1 cellular context compared by ENCODE assay signal in genomic region chr1:230071316-230071715, GRCh38.
TF ChIP-seq lines count a peak whose summit lies in the region.

No MANE protein-coding gene starts in this region.

TF ChIP-seq in H1, 55 proteins besides CTCF, POLR2A, EP300 and RAD21:
- TF ChIP-seq GTF2F1 (IDR thresholded peaks at IDR 0.05; ENCODE audit: borderline replicate concordance, low read depth, low read length) (no peak), JUN (IDR thresholded peaks at IDR 0.05; ENCODE audit: low read depth, low read length) (no peak), SP4 (IDR thresholded peaks at IDR 0.05; ENCODE audit: low read length) (no peak), SIN3A (conservative IDR thresholded peaks at IDR 0.05 in 1 of 2, IDR thresholded peaks at IDR 0.05 in 1 of 2; ENCODE audit: low read depth in 1 of 2, low read length in 2 of 2) (no peak), TAF7 (optimal IDR thresholded peaks at IDR 0.05; ENCODE audit: borderline replicate concordance, low read depth, low read length) (no peak), EZH2 (IDR thresholded peaks at IDR 0.05; ENCODE audit: low read depth, low read length, severe bottlenecking) (no peak), FOSL1 (IDR thresholded peaks at IDR 0.05; ENCODE audit: insufficient read depth, low read depth, low read length) (no peak), SUZ12 (IDR thresholded peaks at IDR 0.05; ENCODE audit: low read length) (no peak), CREB1 (IDR thresholded peaks at IDR 0.05) (no peak), RXRA (IDR thresholded peaks at IDR 0.05; ENCODE audit: insufficient read depth, low read depth, low read length) (no peak), CTBP2 (IDR thresholded peaks at IDR 0.05; ENCODE audit: borderline replicate concordance, insufficient read depth, insufficient read length, low read length) (no peak), POU5F1 (IDR thresholded peaks at IDR 0.05; ENCODE audit: low read depth, low read length) (no peak), SP2 (IDR thresholded peaks at IDR 0.05; ENCODE audit: low read length) (no peak), CBX8 (IDR thresholded peaks at IDR 0.05; ENCODE audit: borderline replicate concordance, low read depth, low read length) (no peak), CHD7 (IDR thresholded peaks at IDR 0.05; ENCODE audit: insufficient replicate concordance, low read length) (no peak), BCL11A (IDR thresholded peaks at IDR 0.05; ENCODE audit: low read depth in 2 of 2, low read length in 2 of 2) (no peak), POLR2AphosphoS5 (IDR thresholded peaks at IDR 0.05; ENCODE audit: low read depth, low read length) (no peak), BACH1 (IDR thresholded peaks at IDR 0.05; ENCODE audit: low read length) (no peak)
